In genomic region chr2:199471443-199472057, GRCh38 we compare ENCODE assay signal across 8 cellular contexts. TPM values are rescaled to one million over a fixed set of nuclear protein-coding genes. Genes with fewer than 3 reads are reported as not detected.
DNase-seq lines count a peak whose midpoint lies in the region; ATAC-seq, FAIRE-seq and TF ChIP-seq lines count a peak whose summit lies in the region.

No MANE protein-coding gene starts in this region.

- POLR2A ChIA-PET in A673 (lab: Charles Lee; ENCODE audit: low non-redundant PET), result interaction anchor here (0.6 kb wide), 1 partner anchor 31 kb away, joined by 7 read pairs; no protein-coding TSS in a partner anchor

- no peak overlapping the region for H3K27ac ChIP-seq in A673 (ENCODE audit: low read depth, low read length, poor library complexity, severe bottlenecking)
- no peak overlapping the region for H3K27ac ChIP-seq in thoracic aorta

- no TSS peak for BruUV-seq in A673 (replicated peaks; lab: Mats Ljungman, UMichigan)

- peak; percentile 87 for TF ChIP-seq CTCF in A673 (conservative IDR thresholded peaks at IDR 0.05; ENCODE audit: low read depth, low read length)
- TF ChIP-seq CTCF in GM12872 (IDR thresholded peaks at IDR 0.05; ENCODE audit: insufficient read depth, low read depth, low read length), result peak; percentile 70
- TF ChIP-seq CTCF in bronchial epithelial cell (IDR thresholded peaks at IDR 0.05; ENCODE audit: insufficient read depth, low read length, severe bottlenecking), result peak; percentile 56
- TF ChIP-seq CTCF in thoracic aorta (IDR thresholded peaks at IDR 0.05), result peak; percentile 72

- H3K4me1 ChIP-seq in A673 (ENCODE audit: insufficient read depth, low read length, poor library complexity, severe bottlenecking), result peaks cover 3% of the 10 kb centered on the region
- H3K4me1 ChIP-seq in thoracic aorta (ENCODE audit: control insufficient read depth in 1 of 2, low read depth in 2 of 2), result peaks cover 12 to 29% of the 10 kb centered on the region in 2 donors

- H3K4me3 ChIP-seq in A673 (ENCODE audit: low read depth, low read length, poor library complexity, severe bottlenecking) (peak overlapping the region; percentile 42), bronchial epithelial cell (ENCODE audit: low read depth, low read length) (no peak overlapping the region), thoracic aorta (peak overlapping the region; percentile 50)

- peaks cover 21% of the 10 kb centered on the region for H3K27me3 ChIP-seq in A673 (replicated peaks; ENCODE audit: insufficient read depth, low read depth, low read length, poor library complexity)
- H3K27me3 ChIP-seq in bronchial epithelial cell (ENCODE audit: control insufficient read depth, insufficient read depth, low read length), result peaks cover 47% of the 10 kb centered on the region
- peaks cover 42% of the 10 kb centered on the region for H3K27me3 ChIP-seq in thoracic aorta (replicated peaks; ENCODE audit: insufficient read depth)

- H3K36me3 ChIP-seq in A673 (ENCODE audit: insufficient read depth, low read length, poor library complexity, severe bottlenecking), result no peaks in the 10 kb centered on the region
- no peaks in the 10 kb centered on the region for H3K36me3 ChIP-seq in bronchial epithelial cell (ENCODE audit: control insufficient read depth, insufficient read depth, low read length)
- H3K36me3 ChIP-seq in thoracic aorta, result no peaks in the 10 kb centered on the region

- DNase-seq in A673 (ENCODE audit: low spot score) (peak; percentile 73), NCI-H748 (lab: John Stamatoyannopoulos, UW; ENCODE audit: unreplicated experiment) (peak; percentile 89), bronchial epithelial cell (ENCODE audit: low read depth) (no peak), kidney tubule cell (ENCODE audit: low spot score) (peak; percentile 80), thoracic aorta (ENCODE audit: low spot score) (no peak)

- no peak for FAIRE-seq in bronchial epithelial cell (lab: Jason Lieb, UNC)

- intact Hi-C loops in A673 (cut with micrococcal nuclease; ENCODE audit: unreplicated experiment), result loop anchor here (5.0 to 10.0 kb wide), 2 partner anchors 266 to 393 kb away; no protein-coding TSS in a partner anchor

- peak; percentile 83 for ATAC-seq in HG03097 (IDR thresholded peaks at IDR 0.05; ENCODE audit: low FRiP score, unreplicated experiment)
- no peak for ATAC-seq in thoracic aorta (ENCODE audit: insufficient number of reproducible peaks, low FRiP score, low read depth)
- no peak for ATAC-seq in GM18870 (IDR thresholded peaks at IDR 0.05; ENCODE audit: unreplicated experiment)

- CTCF ChIA-PET in A673 (lab: Charles Lee), result interaction anchor here (0.6 to 0.9 kb wide), 3 partner anchors 13 to 130 kb away, joined by 3 to 5 read pairs (median 3); no protein-coding TSS in a partner anchor

- H3K9me3 ChIP-seq in A673 (ENCODE audit: low read depth, low read length, poor library complexity, severe bottlenecking) (no peaks in the 10 kb centered on the region), thoracic aorta (no peaks in the 10 kb centered on the region)

RNA-seq across cellular contexts. Expression of gene SATB2, which starts 13.8 kb away (rescaled TPM):
- 20.3 and 23.2 TPM in 2 replicates for total RNA-seq in A673 (2021)
- 1.6 and 2.0 TPM in 2 replicates for total RNA-seq in bronchial epithelial cell
- total RNA-seq in thoracic aorta, result 1 to 10 TPM; 4.5 to 5.5 TPM

Comparison
In these comparisons a context has a peak if more than half of its experiments do, and no peak if none do; other contexts are left out.
1. DNase-seq: peak in A673 (single experiment), NCI-H748 (single experiment) and kidney tubule cell (single experiment); none in bronchial epithelial cell (single experiment) and thoracic aorta (single experiment).
2. Peak in every context shown above with its lines, with median percentiles within 50 percentile points of each other: CTCF ChIP-seq.